ENCODE assay signal across 27 cellular contexts in the genomic region with DNA sequence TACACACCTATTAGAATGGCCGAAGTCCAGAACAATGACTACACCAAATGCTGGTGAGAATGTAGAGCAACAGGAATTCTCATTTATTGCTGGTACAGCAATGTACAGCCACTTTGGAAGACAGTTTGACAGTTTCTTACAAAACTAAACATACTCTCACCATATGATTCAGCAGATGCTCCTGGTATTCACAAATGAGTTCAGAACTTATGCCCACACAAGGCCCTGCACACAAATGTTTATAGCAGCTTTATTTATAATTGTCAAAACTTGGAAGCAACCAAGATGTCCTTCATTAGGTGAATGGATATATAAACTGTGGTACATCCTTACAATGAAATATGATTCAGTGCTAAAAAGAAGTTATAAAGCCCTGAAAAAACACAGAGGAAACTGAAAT.
"Had no signal": no experiment of that assay in that cellular context is flagged by ENCODE, and none has a peak within 500 bp of the region (broad histone marks: within the 10 kb centered on the region; RNA-seq: fewer than 3 reads in every experiment).

No MANE protein-coding gene starts in this region.

- H3K27me3 ChIP-seq: stomach, suprapubic skin, testis, thyroid gland, tibial artery, tibial nerve, transverse colon, upper lobe of left lung, upper lobe of right lung, uterus, vagina had no signal

- H3K36me3 ChIP-seq: stomach, suprapubic skin, thoracic aorta, thyroid gland, tibial artery, tibial nerve, transverse colon, upper lobe of left lung, upper lobe of right lung, uterus, vagina had no signal

- H3K27me3 Mint-ChIP-seq: stimulated activated memory B cell treated with anti-CD40 and anti-IgM and Interleukin-4, amounts not matched to agents 10 μg/mL and 1 μg/mL and 100 μg/mL, for 72 hours had no signal

- H3K4me1 Mint-ChIP-seq: stimulated activated effector memory CD8-positive, alpha-beta T cell treated with anti-CD3 and anti-CD28 coated beads, Interleukin-12 subunit alpha, Interleukin-12 subunit beta, amount 100 ng/mL, for 72 hours; stimulated activated memory B cell treated with anti-CD40 and anti-IgM and Interleukin-4, amounts not matched to agents 10 μg/mL and 1 μg/mL and 100 μg/mL, for 72 hours; stimulated activated naive B cell treated with anti-CD40 and anti-IgM and Interleukin-4, amounts not matched to agents 10 μg/mL and 1 μg/mL and 100 μg/mL, for 72 hours; stimulated activated naive CD8-positive, alpha-beta T cell treated with anti-CD3 and anti-CD28 coated beads, Interleukin-15, amount 100 ng/mL, for 72 hours had no signal

- H3K27ac ChIP-seq: stomach, suprapubic skin, testis, thoracic aorta, thyroid gland, tibial artery, tibial nerve, transverse colon, upper lobe of left lung, upper lobe of right lung, uterus, vagina had no signal

- H3K9me3 Mint-ChIP-seq: stimulated activated effector memory CD8-positive, alpha-beta T cell treated with anti-CD3 and anti-CD28 coated beads, Interleukin-12 subunit alpha, Interleukin-12 subunit beta, amount 100 ng/mL, for 72 hours; stimulated activated memory B cell treated with anti-CD40 and anti-IgM and Interleukin-4, amounts not matched to agents 10 μg/mL and 1 μg/mL and 100 μg/mL, for 72 hours; stimulated activated naive CD8-positive, alpha-beta T cell treated with anti-CD3 and anti-CD28 coated beads, Interleukin-15, amount 100 ng/mL, for 72 hours; stimulated activated naive CD8-positive, alpha-beta T cell treated with anti-CD3 and anti-CD28 coated beads, Interleukin-15, Interleukin-2, amounts not matched to agents 100 ng/mL and 50 ng/mL, for 24 hours; type B pancreatic cell had no signal

- H3K36me3 Mint-ChIP-seq: stimulated activated effector memory CD8-positive, alpha-beta T cell treated with anti-CD3 and anti-CD28 coated beads, Interleukin-12 subunit alpha, Interleukin-12 subunit beta, amount 100 ng/mL, for 72 hours; stimulated activated memory B cell treated with anti-CD40 and anti-IgM and Interleukin-4, amounts not matched to agents 10 μg/mL and 1 μg/mL and 100 μg/mL, for 72 hours; stimulated activated naive B cell treated with anti-CD40 and anti-IgM and Interleukin-4, amounts not matched to agents 10 μg/mL and 1 μg/mL and 100 μg/mL, for 72 hours; type B pancreatic cell had no signal

- H3K4me3 ChIP-seq: stomach, suprapubic skin, testis, thoracic aorta, thyroid gland, tibial artery, tibial nerve, transverse colon, upper lobe of left lung, upper lobe of right lung, uterus, vagina had no signal

- ATAC-seq: stimulated activated effector memory CD8-positive, alpha-beta T cell treated with anti-CD3 and anti-CD28 coated beads, Interleukin-12 subunit alpha, Interleukin-12 subunit beta, amount 100 ng/mL, for 72 hours; stimulated activated memory B cell treated with anti-CD40 and anti-IgM and Interleukin-4, amounts not matched to agents 10 μg/mL and 1 μg/mL and 100 μg/mL, for 72 hours; stimulated activated naive B cell treated with anti-CD40 and anti-IgM and Interleukin-4, amounts not matched to agents 10 μg/mL and 1 μg/mL and 100 μg/mL, for 72 hours; stimulated activated naive CD8-positive, alpha-beta T cell treated with anti-CD3 and anti-CD28 coated beads, Interleukin-15, amount 100 ng/mL, for 72 hours; stimulated activated naive CD8-positive, alpha-beta T cell treated with anti-CD3 and anti-CD28 coated beads, Interleukin-15, Interleukin-2, amounts not matched to agents 100 U/mL and 50 U/mL, for 24 hours; upper lobe of right lung had no signal

- H3K27ac Mint-ChIP-seq: stimulated activated effector memory CD8-positive, alpha-beta T cell treated with anti-CD3 and anti-CD28 coated beads, Interleukin-12 subunit alpha, Interleukin-12 subunit beta, amount 100 ng/mL, for 72 hours; stimulated activated memory B cell treated with anti-CD40 and anti-IgM and Interleukin-4, amounts not matched to agents 10 μg/mL and 1 μg/mL and 100 μg/mL, for 72 hours; stimulated activated naive B cell treated with anti-CD40 and anti-IgM and Interleukin-4, amounts not matched to agents 10 μg/mL and 1 μg/mL and 100 μg/mL, for 72 hours; stimulated activated naive CD8-positive, alpha-beta T cell treated with anti-CD3 and anti-CD28 coated beads, Interleukin-15, amount 100 ng/mL, for 72 hours; stimulated activated naive CD8-positive, alpha-beta T cell treated with anti-CD3 and anti-CD28 coated beads, Interleukin-15, Interleukin-2, amounts not matched to agents 100 ng/mL and 50 ng/mL, for 24 hours; type B pancreatic cell had no signal

- H3K4me3 Mint-ChIP-seq: stimulated activated effector memory CD8-positive, alpha-beta T cell treated with anti-CD3 and anti-CD28 coated beads, Interleukin-12 subunit alpha, Interleukin-12 subunit beta, amount 100 ng/mL, for 72 hours; stimulated activated memory B cell treated with anti-CD40 and anti-IgM and Interleukin-4, amounts not matched to agents 10 μg/mL and 1 μg/mL and 100 μg/mL, for 72 hours; stimulated activated naive B cell treated with anti-CD40 and anti-IgM and Interleukin-4, amounts not matched to agents 10 μg/mL and 1 μg/mL and 100 μg/mL, for 72 hours; stimulated activated naive CD8-positive, alpha-beta T cell treated with anti-CD3 and anti-CD28 coated beads, Interleukin-15, amount 100 ng/mL, for 72 hours; stimulated activated naive CD8-positive, alpha-beta T cell treated with anti-CD3 and anti-CD28 coated beads, Interleukin-15, Interleukin-2, amounts not matched to agents 100 ng/mL and 50 ng/mL, for 24 hours; type B pancreatic cell had no signal

- DNase-seq: stimulated activated CD4-positive, alpha-beta T cell treated with anti-CD3 and anti-CD28 coated beads, Interleukin-2, amount 100 ng/mL, for 48 hours; stimulated activated CD4-positive, alpha-beta T cell treated with anti-CD3 and anti-CD28 coated beads, Interleukin-4, amount 100 ng/mL, for 1 hour; stimulated activated CD4-positive, alpha-beta T cell treated with anti-CD3 and anti-CD28 coated beads, Interleukin-4, amount 100 ng/mL, for 24 hours; stimulated activated CD4-positive, alpha-beta T cell treated with anti-CD3 and anti-CD28 coated beads, Interleukin-4, amount 100 ng/mL, for 4 hours; stimulated activated CD8-positive, alpha-beta memory T cell treated with anti-CD3 and anti-CD28 coated beads, Interleukin-4, amount 100 ng/mL, for 48 hours; stimulated activated naive B cell treated with anti-CD40 and anti-IgM and Interleukin-4, amounts not matched to agents 10 μg/mL and 1 μg/mL and 100 μg/mL, for 72 hours; stimulated activated naive CD4-positive, alpha-beta T cell; stimulated activated naive CD4-positive, alpha-beta T cell treated with Interleukin-2 at 50 U/mL for 16 hours; stimulated activated naive CD8-positive, alpha-beta T cell treated with anti-CD3 and anti-CD28 coated beads, Interleukin-15, amount 100 ng/mL, for 72 hours; stimulated activated naive CD8-positive, alpha-beta T cell treated with anti-CD3 and anti-CD28 coated beads, Interleukin-15, Interleukin-2, amounts not matched to agents 100 U/mL and 50 U/mL, for 24 hours; stomach; substantia nigra; testis; thyroid gland; tibial artery; transverse colon; upper lobe of left lung; upper lobe of right lung; uterus had no signal

- H3K4me1 ChIP-seq: stomach, suprapubic skin, testis, thyroid gland, tibial artery, tibial nerve, transverse colon, upper lobe of left lung, upper lobe of right lung, uterus, vagina had no signal

- H3K9me3 ChIP-seq: stomach, suprapubic skin, testis, thoracic aorta, thyroid gland, tibial artery, tibial nerve, transverse colon, upper lobe of left lung, upper lobe of right lung, uterus, vagina had no signal
